Comparison of ENCODE assay signal across 8 cellular contexts in genomic region chr14:101791919-101792572, GRCh38. TPM values are rescaled to one million over a fixed set of nuclear protein-coding genes. Genes with fewer than 3 reads are reported as not detected.
DNase-seq lines count a peak whose midpoint lies in the region; ATAC-seq and TF ChIP-seq lines count a peak whose summit lies in the region.

No MANE protein-coding gene starts in this region.

- H3K9me3 ChIP-seq in esophagus squamous epithelium = no peaks in the 10 kb centered on the region
- no peaks in the 10 kb centered on the region for H3K9me3 ChIP-seq in gastrocnemius medialis
- H3K9me3 ChIP-seq in neuronal stem cell (replicated peaks in 1 of 2; ENCODE audit: control insufficient read depth in 2 of 2, insufficient read depth in 1 of 2, low read depth in 1 of 2, low read length in 2 of 2) = peaks cover 0 to 2% of the 10 kb centered on the region in 2 donors

- H3K4me3 Mint-ChIP-seq in glutamatergic neuron (ENCODE audit: unreplicated experiment) = no peak overlapping the region

- H3K4me1 ChIP-seq in esophagus squamous epithelium (peaks cover 0 to 20% (median 0%) of the 10 kb centered on the region in 3 donors), gastrocnemius medialis (peaks cover 11 to 12% of the 10 kb centered on the region in 2 donors), neuronal stem cell (ENCODE audit: control insufficient read depth in 2 of 2, insufficient read depth in 1 of 2, low read depth in 1 of 2, low read length in 2 of 2) (no peaks in the 10 kb centered on the region)

- intact Hi-C loops in esophagus squamous epithelium (cut with DNase I) (no loop called here), gastrocnemius medialis (cut with DNase I; ENCODE audit: low total_unique reads) (no loop called here)

- H3K36me3 Mint-ChIP-seq in glutamatergic neuron (ENCODE audit: unreplicated experiment) = peaks cover 8% of the 10 kb centered on the region

- in situ Hi-C loops in gastrocnemius medialis (cut with MboI; ENCODE audit: low sequenced_read_pairs in 4 of 4) = no loop called here

- peak overlapping the region in 3 of 4 donors; percentile 32 to 49 (median 35) for H3K4me3 ChIP-seq in esophagus squamous epithelium
- peak overlapping the region; percentile 35 to 55 (median 36) for H3K4me3 ChIP-seq in gastrocnemius medialis
- H3K4me3 ChIP-seq in neuronal stem cell (ENCODE audit: low read length in 2 of 2) = no peak overlapping the region

- DNase-seq in NCI-H2107 treated with DMSO at 0.1 percent for 48 hours (lab: John Stamatoyannopoulos, UW; ENCODE audit: unreplicated experiment) (peak; percentile 74), NCI-H2107 (lab: John Stamatoyannopoulos, UW) (no peak), RWPE1 (ENCODE audit: low spot score) (peak; percentile 62), esophagus squamous epithelium (lab: John Stamatoyannopoulos, UW) (no peak), gastrocnemius medialis (no peak), neuronal stem cell (ENCODE audit: low spot score) (no peak), glutamatergic neuron (no peak)

- no peak for TF ChIP-seq POLR2A in esophagus squamous epithelium (IDR thresholded peaks at IDR 0.05)
- no peak for TF ChIP-seq POLR2A in gastrocnemius medialis (IDR thresholded peaks at IDR 0.05)

- H2AFZ ChIP-seq in neuronal stem cell (ENCODE audit: low read length) = no peak overlapping the region

- no peak overlapping the region for H2BK12ac ChIP-seq in neuronal stem cell (ENCODE audit: low read length)

- CTCF ChIA-PET in RWPE1 (lab: Yijun Ruan, JAX) = interaction anchor here (0.6 kb wide), 1 partner anchor 13 kb away, joined by 4 read pairs; no protein-coding TSS in a partner anchor

- H3K23ac ChIP-seq in neuronal stem cell (ENCODE audit: low read depth, low read length, poor library complexity) = no peak overlapping the region

- H3K79me1 ChIP-seq in neuronal stem cell (ENCODE audit: low read depth, low read length) = no peaks in the 10 kb centered on the region

- H3K4me1 Mint-ChIP-seq in glutamatergic neuron (ENCODE audit: low read depth, unreplicated experiment) = peaks cover 9% of the 10 kb centered on the region

- no peak overlapping the region for H4K8ac ChIP-seq in neuronal stem cell (ENCODE audit: low read depth, low read length)

- H3K4me2 ChIP-seq in neuronal stem cell (ENCODE audit: insufficient read depth, low read length, poor library complexity, severe bottlenecking) = no peak overlapping the region

- no peak overlapping the region for H2BK120ac ChIP-seq in neuronal stem cell (ENCODE audit: low read depth, low read length)

- H3K18ac ChIP-seq in neuronal stem cell (ENCODE audit: low read length) = no peak overlapping the region

- H3K27me3 ChIP-seq in esophagus squamous epithelium (no peaks in the 10 kb centered on the region), gastrocnemius medialis (no peaks in the 10 kb centered on the region), neuronal stem cell (ENCODE audit: control insufficient read depth in 3 of 3, insufficient read depth in 3 of 3, low read depth in 1 of 3, low read length in 3 of 3) (no peaks in the 10 kb centered on the region)

- no peak overlapping the region for H3K27ac ChIP-seq in RWPE1
- H3K27ac ChIP-seq in esophagus squamous epithelium = peak overlapping the region in 3 of 4 donors; percentile 71 to 82 (median 76)
- peak overlapping the region; percentile 40 to 63 (median 56) for H3K27ac ChIP-seq in gastrocnemius medialis
- H3K27ac ChIP-seq in neuronal stem cell (replicated peaks; ENCODE audit: low read length) = no peak overlapping the region

- peak; percentile 74 to 85 for ATAC-seq in gastrocnemius medialis
- ATAC-seq in GM19397 (IDR thresholded peaks at IDR 0.05; ENCODE audit: unreplicated experiment) = no peak

- no peak overlapping the region for H3K27ac Mint-ChIP-seq in glutamatergic neuron (ENCODE audit: unreplicated experiment)

- no peak overlapping the region for H3K4ac ChIP-seq in neuronal stem cell (ENCODE audit: low read length)

- POLR2A ChIA-PET in RWPE1 (lab: Yijun Ruan, JAX; ENCODE audit: low non-redundant PET) = no interaction called here

- H3K14ac ChIP-seq in neuronal stem cell (ENCODE audit: low read length) = no peak overlapping the region

- no peak for TF ChIP-seq CTCF in RWPE1 (conservative IDR thresholded peaks at IDR 0.05; ENCODE audit: low read depth)
- TF ChIP-seq CTCF in esophagus squamous epithelium (IDR thresholded peaks at IDR 0.05) = no peak
- TF ChIP-seq CTCF in gastrocnemius medialis (IDR thresholded peaks at IDR 0.05 in 4 of 5, conservative IDR thresholded peaks at IDR 0.05 in 1 of 5) = no peak
- no peak for TF ChIP-seq CTCF in glutamatergic neuron (IDR thresholded peaks at IDR 0.05; ENCODE audit: partially characterized antibody, unreplicated experiment)

- no peak overlapping the region for H2AK5ac ChIP-seq in neuronal stem cell (ENCODE audit: low read depth, low read length)

- H3K36me3 ChIP-seq in esophagus squamous epithelium (peaks cover 0 to 18% (median 0%) of the 10 kb centered on the region in 3 donors), gastrocnemius medialis (no peaks in the 10 kb centered on the region), neuronal stem cell (replicated peaks in 1 of 2; ENCODE audit: control insufficient read depth in 2 of 2, insufficient read depth in 2 of 2, low read length in 2 of 2) (no peaks in the 10 kb centered on the region)

- no peak overlapping the region for H4K91ac ChIP-seq in neuronal stem cell (ENCODE audit: low read depth, low read length, poor library complexity)

- H2BK15ac ChIP-seq in neuronal stem cell (ENCODE audit: low read length) = no peak overlapping the region

- no peak overlapping the region for H2BK5ac ChIP-seq in neuronal stem cell (ENCODE audit: low read length)

- WGBS in esophagus squamous epithelium, 2 donors = 13 to 17% methylated on average over 5 of the region's 5 CpGs
- WGBS in neuronal stem cell (ENCODE audit: extremely low coverage in 2 of 2, insufficient read length in 2 of 2, insufficient replicate concordance in 1 of 2), 2 donors = no CpG with 5 or more reads among the region's 5 CpGs

- peaks cover 7% of the 10 kb centered on the region for H3K27me3 Mint-ChIP-seq in glutamatergic neuron (ENCODE audit: unreplicated experiment)

- no peak overlapping the region for H3K9ac ChIP-seq in neuronal stem cell (ENCODE audit: low read depth, low read length, poor library complexity)

- H3K9me3 Mint-ChIP-seq in glutamatergic neuron (ENCODE audit: unreplicated experiment) = no peaks in the 10 kb centered on the region

RNA-seq across cellular contexts. Expression of gene PPP2R5C, which starts 30.5 kb away (rescaled TPM):
- total RNA-seq in esophagus squamous epithelium (10 to 100 TPM; 66.3 to 92.3 (median 83.4) TPM), gastrocnemius medialis (10 to 100 TPM; 35.4 to 65.9 (median 49.3) TPM), glutamatergic neuron (ENCODE audit: unreplicated experiment) (116 TPM)
- polyA plus RNA-seq in neuronal stem cell (2013, experiment 1 of 2) = 199 TPM
- 209 TPM for polyA plus RNA-seq in neuronal stem cell (2013, experiment 2 of 2)

Comparison
In these comparisons a context has a peak if more than half of its experiments do, and no peak if none do; other contexts are left out.
1. DNase-seq: peak in NCI-H2107 treated with DMSO at 0.1 percent for 48 hours (single experiment) and RWPE1 (single experiment); none in NCI-H2107 (single experiment), esophagus squamous epithelium (single experiment), gastrocnemius medialis (0 of 2), neuronal stem cell (single experiment) and glutamatergic neuron (single experiment).
2. H3K27ac ChIP-seq: peak in esophagus squamous epithelium (3 of 4) and gastrocnemius medialis (4 of 4); none in RWPE1 (single experiment) and neuronal stem cell (single experiment).
3. H3K4me3 ChIP-seq: peak in esophagus squamous epithelium (3 of 4) and gastrocnemius medialis (4 of 4); none in neuronal stem cell (0 of 2).